ENCODE assay signal across 25 cellular contexts in the genomic region with DNA sequence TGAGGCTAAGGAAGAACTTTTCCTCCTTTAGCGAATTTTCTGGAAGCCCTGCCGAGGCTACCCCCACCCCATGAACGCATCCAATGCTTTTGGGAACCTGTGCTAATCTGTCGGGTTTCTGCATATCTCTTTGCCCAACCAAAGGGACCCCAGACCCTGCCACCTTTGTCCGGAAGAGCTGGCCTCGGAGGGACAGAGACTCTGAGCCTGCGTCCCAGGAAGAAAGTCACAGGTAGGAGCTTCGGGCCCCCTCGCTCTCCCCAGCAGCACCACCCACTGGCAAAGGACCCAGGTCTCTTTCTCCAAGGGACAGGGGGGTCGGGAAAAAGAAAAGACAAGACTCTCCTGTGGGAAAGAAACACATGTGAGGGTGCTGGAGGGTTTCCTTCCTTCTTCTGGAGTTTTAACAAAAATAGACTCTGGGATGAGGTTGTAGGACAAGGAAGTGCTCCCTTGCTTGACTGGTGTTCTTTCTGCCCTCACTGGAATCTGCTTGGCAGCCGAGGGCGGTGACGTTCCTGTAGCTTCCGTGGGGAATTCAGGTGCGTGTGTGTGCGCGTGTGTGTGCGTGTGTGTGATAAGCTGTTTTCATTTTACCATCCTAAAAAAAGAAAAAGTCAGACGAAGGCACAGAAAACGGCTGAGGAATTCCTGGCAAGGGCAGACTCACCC. TPM values are rescaled to one million over a fixed set of nuclear protein-coding genes. Genes with fewer than 3 reads are reported as not detected.
"Had no signal": no experiment of that assay in that cellular context is flagged by ENCODE, and none has a peak within 500 bp of the region (broad histone marks: within the 10 kb centered on the region; RNA-seq: fewer than 3 reads in every experiment).

No MANE protein-coding gene starts in this region.

- H3K4me1 ChIP-seq: parathyroid adenoma, testis had no signal

- H3K9ac ChIP-seq: parathyroid adenoma had no signal

- H3K79me2 ChIP-seq: hepatocyte, parathyroid adenoma had no signal

- H3K4me1 Mint-ChIP-seq: stimulated activated memory B cell treated with anti-CD40 and anti-IgM and Interleukin-4, amounts not matched to agents 10 μg/mL and 1 μg/mL and 100 μg/mL, for 72 hours had no signal

- H2AFZ ChIP-seq: hepatocyte, parathyroid adenoma had no signal

- H3K27ac Mint-ChIP-seq: activated CD4-positive, alpha-beta memory T cell treated with anti-CD3 and anti-CD28 coated beads, Interleukin-2, amount 10 ng/mL, durations not matched to agents 7 days and 5 days; activated naive CD8-positive, alpha-beta T cell treated with anti-CD3 and anti-CD28 coated beads, Interleukin-2, amount 50 U/mL, for 24 hours; activated T-helper 1 cell treated with anti-CD3 and anti-CD28 coated beads, Interleukin-12 subunit alpha, Interleukin-12 subunit beta, Interleukin-2, Interleukin-4 antibody, amounts not matched to agents 30 ng/mL and 10 ng/mL and 1 ng/mL, durations not matched to agents 14 hours and 24 hours and 36 hours; immature natural killer cell; nephron; stimulated activated memory B cell treated with anti-CD40 and anti-IgM and Interleukin-4, amounts not matched to agents 10 μg/mL and 1 μg/mL and 100 μg/mL, for 72 hours had no signal

- H3K4me2 ChIP-seq: hepatocyte had no signal

- H3K9me3 ChIP-seq: neutrophil, testis, upper lobe of left lung had no signal

- H3K36me3 ChIP-seq: cardiac muscle cell, neutrophil, upper lobe of left lung had no signal

- ATAC-seq: activated naive CD8-positive, alpha-beta T cell treated with anti-CD3 and anti-CD28 coated beads, Interleukin-2, amount 50 U/mL, for 24 hours; esophagus mucosa; left ventricle myocardium superior; sciatic nerve; stimulated activated memory B cell treated with anti-CD40 and anti-IgM and Interleukin-4, amounts not matched to agents 10 μg/mL and 1 μg/mL and 100 μg/mL, for 72 hours had no signal

- H3K4me3 ChIP-seq: cardiac muscle cell, hepatocyte, testis, upper lobe of left lung had no signal

- DNase-seq: activated CD4-positive, alpha-beta memory T cell treated with anti-CD3 and anti-CD28 coated beads, Interleukin-2, amount 10 ng/mL, durations not matched to agents 7 days and 5 days; activated CD4-positive, alpha-beta T cell treated with anti-CD3 and anti-CD28 coated beads for 48 hours; activated gamma-delta T cell; activated naive CD4-positive, alpha-beta T cell treated with anti-CD3 and anti-CD28 coated beads, Interleukin-2, amount 50 U/mL, for 16 hours; activated naive CD8-positive, alpha-beta T cell treated with anti-CD3 and anti-CD28 coated beads, Interleukin-2, amount 50 U/mL, for 24 hours; effector CD4-positive, alpha-beta T cell; glutamatergic neuron; immature natural killer cell; kidney glomerular epithelial cell; left ventricle myocardium superior; midbrain; small intestine; stimulated activated CD4-positive, alpha-beta T cell treated with anti-CD3 and anti-CD28 coated beads, Interleukin-2, amount 100 ng/mL, for 24 hours; testis; upper lobe of left lung had no signal

- H3K27ac ChIP-seq: cardiac muscle cell, hepatocyte, neutrophil, parathyroid adenoma, testis, upper lobe of left lung had no signal

- H3K36me3 Mint-ChIP-seq: immature natural killer cell; stimulated activated memory B cell treated with anti-CD40 and anti-IgM and Interleukin-4, amounts not matched to agents 10 μg/mL and 1 μg/mL and 100 μg/mL, for 72 hours had no signal

- H3K9me3 Mint-ChIP-seq: activated CD4-positive, alpha-beta memory T cell treated with anti-CD3 and anti-CD28 coated beads, Interleukin-2, amount 10 ng/mL, durations not matched to agents 7 days and 5 days; activated naive CD8-positive, alpha-beta T cell treated with anti-CD3 and anti-CD28 coated beads, Interleukin-2, amount 50 U/mL, for 24 hours; activated T-helper 1 cell treated with anti-CD3 and anti-CD28 coated beads, Interleukin-12 subunit alpha, Interleukin-12 subunit beta, Interleukin-2, Interleukin-4 antibody, amounts not matched to agents 30 ng/mL and 10 ng/mL and 1 ng/mL, durations not matched to agents 14 hours and 24 hours and 36 hours; immature natural killer cell; nephron; stimulated activated memory B cell treated with anti-CD40 and anti-IgM and Interleukin-4, amounts not matched to agents 10 μg/mL and 1 μg/mL and 100 μg/mL, for 72 hours had no signal

- H3K27me3 ChIP-seq: testis had no signal

- H3K4me3 Mint-ChIP-seq: activated CD4-positive, alpha-beta memory T cell treated with anti-CD3 and anti-CD28 coated beads, Interleukin-2, amount 10 ng/mL, durations not matched to agents 7 days and 5 days; activated naive CD8-positive, alpha-beta T cell treated with anti-CD3 and anti-CD28 coated beads, Interleukin-2, amount 50 U/mL, for 24 hours; activated T-helper 1 cell treated with anti-CD3 and anti-CD28 coated beads, Interleukin-12 subunit alpha, Interleukin-12 subunit beta, Interleukin-2, Interleukin-4 antibody, amounts not matched to agents 30 ng/mL and 10 ng/mL and 1 ng/mL, durations not matched to agents 14 hours and 24 hours and 36 hours; immature natural killer cell; nephron; stimulated activated memory B cell treated with anti-CD40 and anti-IgM and Interleukin-4, amounts not matched to agents 10 μg/mL and 1 μg/mL and 100 μg/mL, for 72 hours had no signal

RNA-seq across cellular contexts. Expression of gene FOXC1, which starts 16.3 kb away (rescaled TPM):
- total RNA-seq: T-helper 2 cell treated with Interferon-gamma antibody and Interleukin-4, amounts not matched to agents 100 ng/mL and 5 ng/mL, for 36 hours had no signal
